In genomic region chr1:54381524-54381923, GRCh38 we compare ENCODE assay signal across 1 cellular context.
A peak's percentile ranks its signal among the peaks of the same experiment; 100 is the strongest.
TF ChIP-seq lines count a peak whose summit lies in the region.

No MANE protein-coding gene starts in this region.

TF ChIP-seq in GM12878, 131 proteins besides CTCF, POLR2A, EP300 and RAD21:
- TF ChIP-seq RBBP5 (conservative IDR thresholded peaks at IDR 0.05) (no peak), BHLHE40 (IDR thresholded peaks at IDR 0.05; ENCODE audit: borderline replicate concordance in 1 of 2, low read depth in 2 of 2, low read length in 1 of 2) (peak in 1 of 2 experiments; percentile 45; a peak in 1 of 4 replicates), FOXM1 (IDR thresholded peaks at IDR 0.05; ENCODE audit: low read depth, low read length) (no peak), CREM (IDR thresholded peaks at IDR 0.05; ENCODE audit: low read depth) (peak; percentile 36; the same call in 1 of the 2 replicates), CBFB (IDR thresholded peaks at IDR 0.05; ENCODE audit: low read depth) (no peak), SREBF2 (IDR thresholded peaks at IDR 0.05; ENCODE audit: low read length) (no peak), ATF2 (IDR thresholded peaks at IDR 0.05; ENCODE audit: low read length) (no peak), STAT1 (conservative IDR thresholded peaks at IDR 0.05) (no peak), KAT2A (conservative IDR thresholded peaks at IDR 0.05; ENCODE audit: control insufficient read depth, low read depth, low read length) (no peak), MEF2B (IDR thresholded peaks at IDR 0.05; ENCODE audit: partially characterized antibody, poor library complexity, severe bottlenecking) (peak; percentile 25), SIN3A (IDR thresholded peaks at IDR 0.05; ENCODE audit: low read depth, low read length) (no peak), IRF4 (IDR thresholded peaks at IDR 0.05; ENCODE audit: low read depth, low read length) (no peak), EED (IDR thresholded peaks at IDR 0.05; ENCODE audit: low read depth) (peak; percentile 50), SMAD1 (IDR thresholded peaks at IDR 0.05; ENCODE audit: low read depth, partially characterized antibody) (no peak), MYB (IDR thresholded peaks at IDR 0.05; ENCODE audit: borderline replicate concordance, low read depth, low read length) (no peak), NR2F1 (conservative IDR thresholded peaks at IDR 0.05) (0 out of 2 replicates have a peak, but pooled peaks have one; percentile 27), IKZF1 (conservative IDR thresholded peaks at IDR 0.05) (peak; percentile 45; the same call in 1 of the 2 replicates), KLF5 (IDR thresholded peaks at IDR 0.05; ENCODE audit: partially characterized antibody) (no peak), ZNF207 (IDR thresholded peaks at IDR 0.05; ENCODE audit: borderline replicate concordance) (no peak), CHD1 (IDR thresholded peaks at IDR 0.05; ENCODE audit: low read depth, low read length) (no peak), BCLAF1 (IDR thresholded peaks at IDR 0.05) (no peak), NKRF (conservative IDR thresholded peaks at IDR 0.05) (no peak), CHD2 (IDR thresholded peaks at IDR 0.05; ENCODE audit: borderline replicate concordance, low read depth, low read length) (no peak), TCF12 (IDR thresholded peaks at IDR 0.05; ENCODE audit: low read depth, low read length) (no peak), JUND (IDR thresholded peaks at IDR 0.05; ENCODE audit: low read depth, low read length) (no peak; the same call in 1 of the 2 replicates), MTA2 (IDR thresholded peaks at IDR 0.05; ENCODE audit: low read depth) (peak; percentile 41; the same call in 1 of the 2 replicates), HCFC1 (IDR thresholded peaks at IDR 0.05; ENCODE audit: low read length) (no peak), ZNF217 (IDR thresholded peaks at IDR 0.05) (0 out of 2 replicates have a peak, but pooled peaks have one; percentile 35), GATAD2B (conservative IDR thresholded peaks at IDR 0.05; ENCODE audit: low read depth) (peak; percentile 31; the same call in 1 of the 2 replicates), WRNIP1 (IDR thresholded peaks at IDR 0.05; ENCODE audit: borderline replicate concordance, low read depth, low read length) (no peak), TBL1XR1 (IDR thresholded peaks at IDR 0.05; ENCODE audit: low read depth, low read length) (no peak), NFXL1 (IDR thresholded peaks at IDR 0.05; ENCODE audit: borderline replicate concordance) (no peak), SREBF1 (IDR thresholded peaks at IDR 0.05; ENCODE audit: low read length) (no peak), MTA3 (IDR thresholded peaks at IDR 0.05; ENCODE audit: borderline replicate concordance, low read length) (no peak), DPF2 (IDR thresholded peaks at IDR 0.05) (0 out of 2 replicates have a peak, but pooled peaks have one; percentile 39), SMC3 (IDR thresholded peaks at IDR 0.05; ENCODE audit: borderline replicate concordance, low read length) (no peak), ZBTB11 (CRISPR knock-in tag; IDR thresholded peaks at IDR 0.05) (no peak), CBX3 (IDR thresholded peaks at IDR 0.05; ENCODE audit: borderline replicate concordance, low read depth) (no peak), RELB (IDR thresholded peaks at IDR 0.05; ENCODE audit: low read depth) (0 out of 2 replicates have a peak, but pooled peaks have one; percentile 11), BCL3 (IDR thresholded peaks at IDR 0.05; ENCODE audit: borderline replicate concordance, insufficient read depth, low read depth, low read length, poor library complexity, severe bottlenecking) (no peak), ZNF622 (IDR thresholded peaks at IDR 0.05) (no peak), CBX5 (IDR thresholded peaks at IDR 0.05; ENCODE audit: low read depth) (no peak), SPI1 (IDR thresholded peaks at IDR 0.05; ENCODE audit: borderline replicate concordance, insufficient read depth, low read depth, low read length) (no peak), POU2F2 (IDR thresholded peaks at IDR 0.05; ENCODE audit: borderline replicate concordance, low read depth, low read length) (no peak), NFIC (IDR thresholded peaks at IDR 0.05; ENCODE audit: low read depth, low read length) (no peak), NFYA (IDR thresholded peaks at IDR 0.05; ENCODE audit: borderline replicate concordance, low read depth, low read length) (no peak), RUNX3 (IDR thresholded peaks at IDR 0.05; ENCODE audit: low read length) (peak; percentile 84), ZNF384 (IDR thresholded peaks at IDR 0.05; ENCODE audit: borderline replicate concordance, low read depth, low read length) (no peak), EGR1 (IDR thresholded peaks at IDR 0.05; ENCODE audit: borderline replicate concordance in 1 of 2, low read depth in 2 of 2, low read length in 2 of 2) (peak in 1 of 2 experiments; percentile 57; a peak in 1 of 3 replicates), SKIL (IDR thresholded peaks at IDR 0.05; ENCODE audit: low read depth, poor library complexity, severe bottlenecking) (no peak), IKZF2 (IDR thresholded peaks at IDR 0.05) (peak; percentile 12 to 51; a peak in 1 of 4 replicates)
